8 cellular contexts compared by ENCODE assay signal in the genomic region with DNA sequence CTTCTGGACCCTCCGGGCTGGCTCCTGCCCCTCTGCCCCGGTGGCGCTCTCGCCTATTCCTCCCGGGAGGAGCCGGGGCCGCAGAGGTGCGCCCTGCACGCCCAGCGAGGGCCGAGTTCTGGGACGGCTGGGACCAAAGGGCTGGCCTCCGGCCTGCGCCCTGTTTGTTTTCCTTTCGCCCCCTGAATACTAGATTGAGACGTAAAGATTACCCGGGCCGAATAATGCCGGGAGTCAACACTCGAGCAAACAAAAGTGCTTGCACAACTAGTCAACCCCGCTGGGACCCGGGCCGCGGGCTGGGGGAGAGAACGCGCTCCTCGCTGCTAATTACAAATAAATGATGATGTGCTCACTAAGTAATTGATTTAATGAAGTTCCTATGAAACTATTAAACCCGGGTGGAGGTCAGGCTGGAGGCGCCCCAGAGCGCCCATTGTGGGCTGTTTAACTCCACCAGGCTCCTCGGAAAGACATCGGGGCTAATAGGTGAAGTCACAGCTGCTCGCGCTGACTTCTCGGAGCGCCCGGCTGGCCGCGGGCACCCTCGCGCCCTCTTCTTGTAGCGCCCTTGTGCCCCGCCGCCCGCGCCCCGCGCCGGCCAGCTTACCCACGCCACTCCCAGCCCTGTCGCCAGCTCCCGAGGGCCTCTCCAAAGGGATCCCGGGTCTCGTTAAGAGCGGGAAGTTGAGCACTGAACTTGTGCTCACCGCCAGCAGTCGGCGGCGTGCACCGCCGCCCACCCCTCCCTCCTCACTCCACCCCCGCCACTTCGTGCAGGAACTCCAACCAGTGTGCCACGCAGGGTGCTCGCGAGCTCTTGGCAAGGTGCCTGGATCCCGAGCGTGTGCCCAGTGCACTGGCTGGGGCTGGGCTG. TPM values are rescaled to one million over a fixed set of nuclear protein-coding genes. Genes with fewer than 3 reads are reported as not detected.
DNase-seq lines count a peak whose midpoint lies in the region; ATAC-seq lines count a peak whose summit lies in the region.

No MANE protein-coding gene starts in this region.

- H3K4me1 Mint-ChIP-seq in activated T-helper 1 cell treated with anti-CD3 and anti-CD28 coated beads, Interleukin-12 subunit alpha, Interleukin-12 subunit beta, Interleukin-2, Interleukin-4 antibody, amounts not matched to agents 30 ng/mL and 10 ng/mL and 1 ng/mL, durations not matched to agents 14 hours and 24 hours and 36 hours (ENCODE audit: low read depth), result peaks cover 5% of the 10 kb centered on the region
- H3K4me1 Mint-ChIP-seq in stimulated activated effector memory CD8-positive, alpha-beta T cell treated with anti-CD3 and anti-CD28 coated beads, Interleukin-12 subunit alpha, Interleukin-12 subunit beta, amount 100 ng/mL, for 72 hours, result peaks cover 21% of the 10 kb centered on the region

- intact Hi-C loops in activated T-helper 1 cell treated with anti-CD3 and anti-CD28 coated beads, Interleukin-12 subunit alpha, Interleukin-12 subunit beta, Interleukin-2, Interleukin-4 antibody, amounts not matched to agents 30 ng/mL and 10 ng/mL and 1 ng/mL, durations not matched to agents 14 hours and 24 hours and 36 hours (cut with micrococcal nuclease), result loop anchor here (1.0 to 10.0 kb wide), 4 partner anchors 62 to 1458 kb away; partner anchors contain the start of gene NALCN

- H3K27me3 Mint-ChIP-seq in activated T-helper 1 cell treated with anti-CD3 and anti-CD28 coated beads, Interleukin-12 subunit alpha, Interleukin-12 subunit beta, Interleukin-2, Interleukin-4 antibody, amounts not matched to agents 30 ng/mL and 10 ng/mL and 1 ng/mL, durations not matched to agents 14 hours and 24 hours and 36 hours (ENCODE audit: insufficient read depth), result peaks cover 79% of the 10 kb centered on the region

- no peaks in the 10 kb centered on the region for H3K9me3 Mint-ChIP-seq in activated T-helper 1 cell treated with anti-CD3 and anti-CD28 coated beads, Interleukin-12 subunit alpha, Interleukin-12 subunit beta, Interleukin-2, Interleukin-4 antibody, amounts not matched to agents 30 ng/mL and 10 ng/mL and 1 ng/mL, durations not matched to agents 14 hours and 24 hours and 36 hours
- no peaks in the 10 kb centered on the region for H3K9me3 Mint-ChIP-seq in stimulated activated effector memory CD8-positive, alpha-beta T cell treated with anti-CD3 and anti-CD28 coated beads, Interleukin-12 subunit alpha, Interleukin-12 subunit beta, amount 100 ng/mL, for 72 hours

- DNase-seq in NCI-H345 (lab: John Stamatoyannopoulos, UW) (peak; percentile 71), NCI-H345 treated with DMSO at 0.1 percent for 48 hours (lab: John Stamatoyannopoulos, UW; ENCODE audit: unreplicated experiment) (no peak), islet precursor cell (peak; percentile 67), kidney tubule cell (ENCODE audit: low spot score) (no peak), DMS 273 treated with DMSO at 0.1 percent for 48 hours (lab: John Stamatoyannopoulos, UW) (no peak)
- DNase-seq in activated T-helper 1 cell treated with anti-CD3 and anti-CD28 coated beads, Interleukin-12 subunit alpha, Interleukin-12 subunit beta, Interleukin-2, Interleukin-4 antibody, amounts not matched to agents 30 ng/mL and 10 ng/mL and 1 ng/mL, durations not matched to agents 14 hours and 24 hours and 36 hours (ENCODE audit: low spot score), result no peak
- peak in 1 of 2 donors; percentile 59 for DNase-seq in stimulated activated effector memory CD8-positive, alpha-beta T cell treated with anti-CD3 and anti-CD28 coated beads, Interleukin-12 subunit alpha, Interleukin-12 subunit beta, amount 100 ng/mL, for 72 hours (ENCODE audit: low spot score in 2 of 2)
- no peak for DNase-seq in stimulated activated naive CD4-positive, alpha-beta T cell treated with Interleukin-2 at 50 U/mL for 16 hours (lab: John Stamatoyannopoulos, UW)

- peak overlapping the region; percentile 33 for H3K4me3 Mint-ChIP-seq in activated T-helper 1 cell treated with anti-CD3 and anti-CD28 coated beads, Interleukin-12 subunit alpha, Interleukin-12 subunit beta, Interleukin-2, Interleukin-4 antibody, amounts not matched to agents 30 ng/mL and 10 ng/mL and 1 ng/mL, durations not matched to agents 14 hours and 24 hours and 36 hours
- peak overlapping the region; percentile 52 for H3K4me3 Mint-ChIP-seq in stimulated activated effector memory CD8-positive, alpha-beta T cell treated with anti-CD3 and anti-CD28 coated beads, Interleukin-12 subunit alpha, Interleukin-12 subunit beta, amount 100 ng/mL, for 72 hours

- no peak for ATAC-seq in stimulated activated effector memory CD8-positive, alpha-beta T cell treated with anti-CD3 and anti-CD28 coated beads, Interleukin-12 subunit alpha, Interleukin-12 subunit beta, amount 100 ng/mL, for 72 hours

- no peak overlapping the region for H3K27ac Mint-ChIP-seq in activated T-helper 1 cell treated with anti-CD3 and anti-CD28 coated beads, Interleukin-12 subunit alpha, Interleukin-12 subunit beta, Interleukin-2, Interleukin-4 antibody, amounts not matched to agents 30 ng/mL and 10 ng/mL and 1 ng/mL, durations not matched to agents 14 hours and 24 hours and 36 hours
- H3K27ac Mint-ChIP-seq in stimulated activated effector memory CD8-positive, alpha-beta T cell treated with anti-CD3 and anti-CD28 coated beads, Interleukin-12 subunit alpha, Interleukin-12 subunit beta, amount 100 ng/mL, for 72 hours, result no peak overlapping the region

- no peaks in the 10 kb centered on the region for H3K36me3 Mint-ChIP-seq in activated T-helper 1 cell treated with anti-CD3 and anti-CD28 coated beads, Interleukin-12 subunit alpha, Interleukin-12 subunit beta, Interleukin-2, Interleukin-4 antibody, amounts not matched to agents 30 ng/mL and 10 ng/mL and 1 ng/mL, durations not matched to agents 14 hours and 24 hours and 36 hours (ENCODE audit: low read depth)
- no peaks in the 10 kb centered on the region for H3K36me3 Mint-ChIP-seq in stimulated activated effector memory CD8-positive, alpha-beta T cell treated with anti-CD3 and anti-CD28 coated beads, Interleukin-12 subunit alpha, Interleukin-12 subunit beta, amount 100 ng/mL, for 72 hours

RNA-seq across cellular contexts. Expression of gene ZIC5, which starts 14.9 kb away (rescaled TPM):
- total RNA-seq in activated T-helper 1 cell treated with anti-CD3 and anti-CD28 coated beads, Interleukin-12 subunit alpha, Interleukin-12 subunit beta, Interleukin-2, Interleukin-4 antibody, amounts not matched to agents 30 ng/mL and 10 ng/mL and 1 ng/mL, durations not matched to agents 14 hours and 24 hours and 36 hours, result not detected in 2 replicates

RNA-seq across cellular contexts. Expression of gene ZIC2, which starts 24.9 kb away (rescaled TPM):
- 0.08 and 0.10 TPM in 2 replicates for total RNA-seq in activated T-helper 1 cell treated with anti-CD3 and anti-CD28 coated beads, Interleukin-12 subunit alpha, Interleukin-12 subunit beta, Interleukin-2, Interleukin-4 antibody, amounts not matched to agents 30 ng/mL and 10 ng/mL and 1 ng/mL, durations not matched to agents 14 hours and 24 hours and 36 hours

Comparison
In these comparisons a context has a peak if more than half of its experiments do, and no peak if none do; other contexts are left out.
1. DNase-seq: peak in NCI-H345 (single experiment) and islet precursor cell (single experiment); none in NCI-H345 treated with DMSO at 0.1 percent for 48 hours (single experiment), activated T-helper 1 cell treated with anti-CD3 and anti-CD28 coated beads, Interleukin-12 subunit alpha, Interleukin-12 subunit beta, Interleukin-2, Interleukin-4 antibody, amounts not matched to agents 30 ng/mL and 10 ng/mL and 1 ng/mL, durations not matched to agents 14 hours and 24 hours and 36 hours (single experiment), stimulated activated naive CD4-positive, alpha-beta T cell treated with Interleukin-2 at 50 U/mL for 16 hours (single experiment), kidney tubule cell (single experiment) and DMS 273 treated with DMSO at 0.1 percent for 48 hours (single experiment).